ENCODE assay signal across 21 cellular contexts in the genomic region with DNA sequence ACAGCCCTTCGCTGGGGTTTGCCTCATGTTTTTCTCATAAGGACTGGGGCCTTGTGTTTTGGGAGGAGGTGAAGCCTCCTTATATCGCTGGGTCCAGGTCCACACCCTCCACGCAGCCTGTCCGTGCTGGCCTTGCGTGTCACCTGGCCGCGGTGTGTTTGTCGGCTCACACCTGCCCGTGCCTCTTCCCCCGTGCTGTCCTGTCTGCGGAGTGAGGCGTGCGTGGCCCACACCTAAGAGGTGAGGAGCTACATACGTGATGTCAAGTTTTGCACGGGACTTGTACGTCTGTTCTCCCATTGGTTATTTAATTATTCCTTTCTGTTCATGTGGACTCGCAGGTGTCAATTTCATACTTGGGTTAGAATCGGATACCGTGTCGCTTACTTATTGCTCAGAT. TPM values are rescaled to one million over a fixed set of nuclear protein-coding genes. Genes with fewer than 3 reads are reported as not detected.
DNase-seq lines count a peak whose midpoint lies in the region; ATAC-seq, FAIRE-seq and TF ChIP-seq lines count a peak whose summit lies in the region.
"Had no signal": no experiment of that assay in that cellular context is flagged by ENCODE, and none has a peak within 500 bp of the region (broad histone marks: within the 10 kb centered on the region; RNA-seq: fewer than 3 reads in every experiment).

No MANE protein-coding gene starts in this region.

- H3K27me3 ChIP-seq in H1 (replicated peaks in 1 of 4; ENCODE audit: control insufficient read depth in 3 of 4, extremely low read depth in 1 of 4, insufficient read depth in 3 of 4, low read length in 3 of 4), result no peaks in the 10 kb centered on the region

- H3K18ac ChIP-seq in H1 (ENCODE audit: extremely low read depth, low read length), result no peak overlapping the region

- no peak for DNase-seq in activated CD4-positive, alpha-beta T cell treated with anti-CD3 and anti-CD28 coated beads, Interleukin-2, amount 10 ng/mL, durations not matched to agents 7 days and 5 days
- DNase-seq in activated CD4-positive, alpha-beta T cell treated with anti-CD3 and anti-CD28 coated beads for 36 hours, result no peak
- DNase-seq in H1 (ENCODE audit: low read depth in 1 of 2, low spot score in 2 of 2), result no peak
- DNase-seq: CD4-positive, CD25-positive, alpha-beta regulatory T cell; CD8-positive, alpha-beta T cell; DMS 273 treated with DMSO at 0.1 percent for 48 hours; DMS79; EL; GDM1 had no signal

- peaks cover 9 to 17% of the 10 kb centered on the region in 2 experiments for H3K9me3 ChIP-seq in H1 (ENCODE audit: insufficient read depth in 2 of 2, low read depth in 1 of 2, low read length in 1 of 2)

- H3K4ac ChIP-seq in H1 (replicated peaks; ENCODE audit: insufficient read length, low read depth, low read length), result no peak overlapping the region

- H2BK12ac ChIP-seq in H1 (ENCODE audit: low read depth, low read length), result no peak overlapping the region

- CTCF ChIA-PET in activated CD4-positive, alpha-beta T cell treated with anti-CD3 and anti-CD28 coated beads, Interleukin-2, amount 10 ng/mL, durations not matched to agents 7 days and 5 days (lab: Charles Lee), result no interaction called here
- CTCF ChIA-PET in activated CD4-positive, alpha-beta T cell treated with anti-CD3 and anti-CD28 coated beads for 36 hours (lab: Charles Lee), result no interaction called here
- CTCF ChIA-PET in H1 (lab: Charles Lee; ENCODE audit: partially characterized antibody), result interaction anchor here (0.6 to 1.2 kb wide), 3 partner anchors 10 to 126 kb away, joined by 3 read pairs; no protein-coding TSS in a partner anchor

- no peak overlapping the region for H3K4me3 ChIP-seq in H1 (ENCODE audit: extremely low read depth in 1 of 4, insufficient read depth in 2 of 4, low read depth in 3 of 4, low read length in 4 of 4)
- H3K4me3 ChIP-seq: BLaER1, GM12878, GM23338, HAP-1 had no signal

- no peak for TF ChIP-seq EP300 in H1 (IDR thresholded peaks at IDR 0.05; ENCODE audit: borderline replicate concordance in 1 of 2, low read depth in 2 of 2, low read length in 2 of 2)

- no peak overlapping the region for H2AK5ac ChIP-seq in H1 (ENCODE audit: low read depth, low read length)

- no peak for FAIRE-seq in H1 (lab: Jason Lieb, UNC)
- FAIRE-seq: A204.1, D721Med, GM12878, H54 had no signal

- H2AFZ ChIP-seq in H1 (ENCODE audit: low read length), result no peak overlapping the region
- H2AFZ ChIP-seq: GM23338 had no signal

- H3K36me3 ChIP-seq in H1 (ENCODE audit: control insufficient read depth in 2 of 4, insufficient read depth in 4 of 4, low read length in 3 of 4), result peaks cover 0 to 2% (median 0%) of the 10 kb centered on the region in 4 experiments; a peak in 1 of 8 replicates
- H3K36me3 ChIP-seq: HAP-1 had no signal

- no peak overlapping the region for H3K4me3 Mint-ChIP-seq in activated CD4-positive, alpha-beta T cell treated with anti-CD3 and anti-CD28 coated beads, Interleukin-2, amount 10 ng/mL, durations not matched to agents 7 days and 5 days
- no peak overlapping the region for H3K4me3 Mint-ChIP-seq in activated CD4-positive, alpha-beta T cell treated with anti-CD3 and anti-CD28 coated beads for 36 hours
- H3K4me3 Mint-ChIP-seq in stimulated activated memory B cell treated with anti-CD40 and anti-IgM and Interleukin-4, amounts not matched to agents 10 μg/mL and 1 μg/mL and 100 μg/mL, for 72 hours, result no peak overlapping the region
- H3K4me3 Mint-ChIP-seq: B cell; CD4-positive, CD25-positive, alpha-beta regulatory T cell; CD8-positive, alpha-beta T cell; GM23338 had no signal

- H3K23me2 ChIP-seq in H1 (ENCODE audit: low read depth, low read length), result no peaks in the 10 kb centered on the region

- H3K56ac ChIP-seq in H1 (replicated peaks; ENCODE audit: insufficient read length, low read depth, low read length), result no peak overlapping the region

- no peak overlapping the region for H3K4me2 ChIP-seq in H1 (ENCODE audit: insufficient read depth in 1 of 2, low read depth in 2 of 2, low read length in 2 of 2)
- H3K4me2 ChIP-seq: BLaER1, GM23338 had no signal

- WGBS in H1 (ENCODE audit: extremely low coverage in 1 of 2, insufficient coverage in 1 of 2, insufficient read length in 1 of 2, insufficient replicate concordance in 2 of 2, low coverage in 1 of 2, low lambda C conversion rate in 2 of 2, missing lambda C conversion rate in 1 of 2), 2 experiments, result 94% methylated on average over 20 of the region's 20 CpGs; no CpG with 5 or more reads in 1 of the 2 experiments

- H3K9me3 Mint-ChIP-seq in activated CD4-positive, alpha-beta T cell treated with anti-CD3 and anti-CD28 coated beads, Interleukin-2, amount 10 ng/mL, durations not matched to agents 7 days and 5 days, result peaks cover 23% of the 10 kb centered on the region
- peaks cover 21% of the 10 kb centered on the region for H3K9me3 Mint-ChIP-seq in activated CD4-positive, alpha-beta T cell treated with anti-CD3 and anti-CD28 coated beads for 36 hours (ENCODE audit: low read depth)
- H3K9me3 Mint-ChIP-seq in stimulated activated memory B cell treated with anti-CD40 and anti-IgM and Interleukin-4, amounts not matched to agents 10 μg/mL and 1 μg/mL and 100 μg/mL, for 72 hours, result peaks cover 13% of the 10 kb centered on the region

- peak overlapping the region; percentile 1; the same call in 1 of the 2 replicates for H2BK5ac ChIP-seq in H1 (ENCODE audit: low read depth, low read length)

- H3K14ac ChIP-seq in H1 (ENCODE audit: insufficient read length), result no peak overlapping the region

- TF ChIP-seq POLR2A in H1 (IDR thresholded peaks at IDR 0.05; ENCODE audit: control extremely low read depth in 1 of 2, low read depth in 2 of 2, low read length in 2 of 2), result no peak

- H3K27me3 Mint-ChIP-seq in activated CD4-positive, alpha-beta T cell treated with anti-CD3 and anti-CD28 coated beads, Interleukin-2, amount 10 ng/mL, durations not matched to agents 7 days and 5 days, result no peaks in the 10 kb centered on the region
- no peaks in the 10 kb centered on the region for H3K27me3 Mint-ChIP-seq in activated CD4-positive, alpha-beta T cell treated with anti-CD3 and anti-CD28 coated beads for 36 hours
- H3K27me3 Mint-ChIP-seq in stimulated activated memory B cell treated with anti-CD40 and anti-IgM and Interleukin-4, amounts not matched to agents 10 μg/mL and 1 μg/mL and 100 μg/mL, for 72 hours, result no peaks in the 10 kb centered on the region
- H3K27me3 Mint-ChIP-seq: B cell; CD4-positive, CD25-positive, alpha-beta regulatory T cell had no signal

- H2BK15ac ChIP-seq in H1 (ENCODE audit: low read length), result no peak overlapping the region

- peak overlapping the region; percentile 19 for H3K27ac Mint-ChIP-seq in activated CD4-positive, alpha-beta T cell treated with anti-CD3 and anti-CD28 coated beads, Interleukin-2, amount 10 ng/mL, durations not matched to agents 7 days and 5 days
- no peak overlapping the region for H3K27ac Mint-ChIP-seq in activated CD4-positive, alpha-beta T cell treated with anti-CD3 and anti-CD28 coated beads for 36 hours
- H3K27ac Mint-ChIP-seq in stimulated activated memory B cell treated with anti-CD40 and anti-IgM and Interleukin-4, amounts not matched to agents 10 μg/mL and 1 μg/mL and 100 μg/mL, for 72 hours, result no peak overlapping the region
- H3K27ac Mint-ChIP-seq: B cell; CD4-positive, CD25-positive, alpha-beta regulatory T cell; CD8-positive, alpha-beta T cell; GM23338 had no signal

- no peak for ATAC-seq in activated CD4-positive, alpha-beta T cell treated with anti-CD3 and anti-CD28 coated beads for 36 hours
- ATAC-seq in stimulated activated memory B cell treated with anti-CD40 and anti-IgM and Interleukin-4, amounts not matched to agents 10 μg/mL and 1 μg/mL and 100 μg/mL, for 72 hours, result no peak
- no peak for ATAC-seq in GM18873 (IDR thresholded peaks at IDR 0.05; ENCODE audit: low FRiP score, unreplicated experiment)
- ATAC-seq: CD8-positive, alpha-beta T cell; GM12878; GM23338 had no signal

- H3K79me1 ChIP-seq in H1 (ENCODE audit: low read depth, low read length), result peaks cover 7% of the 10 kb centered on the region; the same call in 1 of the 2 replicates

- H2BK120ac ChIP-seq in H1 (replicated peaks; ENCODE audit: low read depth, low read length), result no peak overlapping the region

- H4K5ac ChIP-seq in H1 (ENCODE audit: insufficient read length, low read depth, low read length), result no peak overlapping the region

- peaks cover 0 to 17% of the 10 kb centered on the region in 2 experiments; a peak in 1 of 4 replicates for H3K79me2 ChIP-seq in H1 (ENCODE audit: control insufficient read depth in 1 of 2, insufficient read depth in 2 of 2, low read length in 2 of 2)

- POLR2A ChIA-PET in activated CD4-positive, alpha-beta T cell treated with anti-CD3 and anti-CD28 coated beads, Interleukin-2, amount 10 ng/mL, durations not matched to agents 7 days and 5 days (lab: Charles Lee), result no interaction called here
- POLR2A ChIA-PET in activated CD4-positive, alpha-beta T cell treated with anti-CD3 and anti-CD28 coated beads for 36 hours (lab: Charles Lee), result no interaction called here
- POLR2A ChIA-PET in H1 (lab: Charles Lee; ENCODE audit: partially characterized antibody), result interaction anchor here (1.2 kb wide), 1 partner anchor 137 kb away, joined by 3 read pairs; no protein-coding TSS in a partner anchor

- TF ChIP-seq CTCF in VCaP (conservative IDR thresholded peaks at IDR 0.05) (no peak), H1 (IDR thresholded peaks at IDR 0.05; ENCODE audit: control extremely low read depth in 1 of 3, insufficient read depth in 1 of 3, low read depth in 1 of 3, low read length in 3 of 3) (no peak)

- H4K91ac ChIP-seq in H1 (replicated peaks; ENCODE audit: insufficient read length, low read length), result no peak overlapping the region

- H3K27ac ChIP-seq in VCaP (peak overlapping the region; percentile 79; the same call in 1 of the 2 replicates), H1 (ENCODE audit: low read depth, low read length) (no peak overlapping the region)
- H3K27ac ChIP-seq: 22Rv1, BLaER1 had no signal

- intact Hi-C loops in activated CD4-positive, alpha-beta T cell treated with anti-CD3 and anti-CD28 coated beads for 36 hours (cut with DNase I, micrococcal nuclease), result no loop called here

- H3K36me3 Mint-ChIP-seq in activated CD4-positive, alpha-beta T cell treated with anti-CD3 and anti-CD28 coated beads, Interleukin-2, amount 10 ng/mL, durations not matched to agents 7 days and 5 days (ENCODE audit: low read depth), result peaks cover 10% of the 10 kb centered on the region
- peaks cover 27% of the 10 kb centered on the region for H3K36me3 Mint-ChIP-seq in activated CD4-positive, alpha-beta T cell treated with anti-CD3 and anti-CD28 coated beads for 36 hours (ENCODE audit: low read depth)
- peaks cover 43% of the 10 kb centered on the region for H3K36me3 Mint-ChIP-seq in stimulated activated memory B cell treated with anti-CD40 and anti-IgM and Interleukin-4, amounts not matched to agents 10 μg/mL and 1 μg/mL and 100 μg/mL, for 72 hours

- no peaks in the 10 kb centered on the region for H3K4me1 ChIP-seq in H1 (replicated peaks in 1 of 4; ENCODE audit: control insufficient read depth in 3 of 4, insufficient read depth in 4 of 4, low read length in 3 of 4)
- H3K4me1 ChIP-seq: HAP-1 had no signal

- no peaks in the 10 kb centered on the region for H4K20me1 ChIP-seq in H1 (replicated peaks in 1 of 2; ENCODE audit: control insufficient read depth in 1 of 2, insufficient read depth in 2 of 2, low read length in 2 of 2)

- H3K9ac ChIP-seq in H1 (replicated peaks in 1 of 4; ENCODE audit: extremely low read depth in 1 of 4, low read depth in 3 of 4, low read length in 3 of 4), result no peak overlapping the region
- H3K9ac ChIP-seq: BLaER1 had no signal

- H3K4me1 Mint-ChIP-seq in activated CD4-positive, alpha-beta T cell treated with anti-CD3 and anti-CD28 coated beads, Interleukin-2, amount 10 ng/mL, durations not matched to agents 7 days and 5 days, result no peaks in the 10 kb centered on the region
- no peaks in the 10 kb centered on the region for H3K4me1 Mint-ChIP-seq in activated CD4-positive, alpha-beta T cell treated with anti-CD3 and anti-CD28 coated beads for 36 hours
- no peaks in the 10 kb centered on the region for H3K4me1 Mint-ChIP-seq in stimulated activated memory B cell treated with anti-CD40 and anti-IgM and Interleukin-4, amounts not matched to agents 10 μg/mL and 1 μg/mL and 100 μg/mL, for 72 hours
- H3K4me1 Mint-ChIP-seq: B cell had no signal

- H2BK20ac ChIP-seq in H1 (ENCODE audit: low read length), result no peak overlapping the region

- no peak overlapping the region for H4K8ac ChIP-seq in H1 (ENCODE audit: extremely low read depth, insufficient read depth, low read length)

- no peak for TF ChIP-seq RAD21 in H1 (IDR thresholded peaks at IDR 0.05 in 1 of 2, conservative IDR thresholded peaks at IDR 0.05 in 1 of 2; ENCODE audit: low read depth in 2 of 2, low read length in 2 of 2)

- H3K23ac ChIP-seq in H1 (ENCODE audit: insufficient read length), result no peak overlapping the region

RNA-seq across cellular contexts. Expression of a gene that starts 30.7 kb away (rescaled TPM):
- total RNA-seq in activated CD4-positive, alpha-beta T cell treated with anti-CD3 and anti-CD28 coated beads, Interleukin-2, amount 10 ng/mL, durations not matched to agents 7 days and 5 days, result 1 to 10 TPM; 5.1 to 5.6 TPM
- 10 to 100 TPM in 1 of 2 experiments, 1 to 10 TPM in 1; 9.8 to 10.9 TPM for total RNA-seq in activated CD4-positive, alpha-beta T cell treated with anti-CD3 and anti-CD28 coated beads for 36 hours
- 45.1 and 49.4 TPM in 2 replicates for total RNA-seq in H1 (2021; fragmentation: NEBNext Ultra II Directional; extraction: Animal tissue kit (Norgen Biotek cat#: 25700))
- 37.4 and 55.9 TPM in 2 replicates for polyA plus RNA-seq in H1 (2011; rRNA removed)
- 46.4 TPM for polyA plus RNA-seq in H1 (2011; cell fraction: cytosol; rRNA removed)
- 136 TPM for polyA plus RNA-seq in H1 (2011; cell fraction: nucleus; rRNA removed)
- polyA plus RNA-seq in H1 (2012, experiment 1 of 2), result 43.5 to 47.4 TPM (median 45.9 TPM) in 4 replicates
- polyA plus RNA-seq in H1 (2012, experiment 2 of 2), result 43.8 TPM
- 26.2 TPM for polyA plus RNA-seq in H1 (2013, experiment 1 of 2)
- 26.6 TPM for polyA plus RNA-seq in H1 (2013, experiment 2 of 2)
- 26.1 and 68.1 TPM in 2 replicates for polyA minus RNA-seq in H1 (2011; rRNA and poly(A)+ RNA removed)
- 23.0 TPM for polyA minus RNA-seq in H1 (2011; cell fraction: cytosol; rRNA and poly(A)+ RNA removed)
- polyA minus RNA-seq in H1 (2011; cell fraction: nucleus; rRNA and poly(A)+ RNA removed), result 32.2 TPM
